ENCODE assay signal across 1 cellular context in the genomic region with DNA sequence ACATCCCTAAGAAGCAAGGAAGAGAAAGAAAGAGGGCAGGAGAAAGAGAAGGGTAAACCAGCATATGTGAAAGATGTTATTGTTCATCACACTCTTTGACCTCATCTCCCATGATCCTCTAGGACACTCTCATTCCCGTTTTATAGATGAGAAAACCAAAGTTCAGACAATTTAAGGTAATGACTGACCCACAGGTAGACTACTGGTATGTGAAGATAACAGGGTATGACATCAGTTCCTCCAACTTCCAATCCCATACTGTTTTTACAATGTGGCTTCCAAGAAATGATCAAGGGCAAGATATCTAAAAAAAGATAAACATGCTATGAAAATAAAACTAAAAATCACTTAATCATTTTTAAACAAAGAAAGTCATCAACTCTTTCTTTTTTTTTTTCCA.
TF ChIP-seq lines count a peak whose summit lies in the region.

No MANE protein-coding gene starts in this region.

TF ChIP-seq in K562, 482 proteins besides CTCF, POLR2A, EP300 and RAD21 (continued from another document and continues in another):
- TF ChIP-seq, protein P1, sequence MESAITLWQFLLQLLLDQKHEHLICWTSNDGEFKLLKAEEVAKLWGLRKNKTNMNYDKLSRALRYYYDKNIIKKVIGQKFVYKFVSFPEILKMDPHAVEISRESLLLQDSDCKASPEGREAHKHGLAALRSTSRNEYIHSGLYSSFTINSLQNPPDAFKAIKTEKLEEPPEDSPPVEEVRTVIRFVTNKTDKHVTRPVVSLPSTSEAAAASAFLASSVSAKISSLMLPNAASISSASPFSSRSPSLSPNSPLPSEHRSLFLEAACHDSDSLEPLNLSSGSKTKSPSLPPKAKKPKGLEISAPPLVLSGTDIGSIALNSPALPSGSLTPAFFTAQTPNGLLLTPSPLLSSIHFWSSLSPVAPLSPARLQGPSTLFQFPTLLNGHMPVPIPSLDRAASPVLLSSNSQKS (CRISPR knock-in tag; IDR thresholded peaks at IDR 0.05): no peak
- TF ChIP-seq CCAR2 (IDR thresholded peaks at IDR 0.05; ENCODE audit: low read depth, low read length): no peak
- TF ChIP-seq, protein P2, sequence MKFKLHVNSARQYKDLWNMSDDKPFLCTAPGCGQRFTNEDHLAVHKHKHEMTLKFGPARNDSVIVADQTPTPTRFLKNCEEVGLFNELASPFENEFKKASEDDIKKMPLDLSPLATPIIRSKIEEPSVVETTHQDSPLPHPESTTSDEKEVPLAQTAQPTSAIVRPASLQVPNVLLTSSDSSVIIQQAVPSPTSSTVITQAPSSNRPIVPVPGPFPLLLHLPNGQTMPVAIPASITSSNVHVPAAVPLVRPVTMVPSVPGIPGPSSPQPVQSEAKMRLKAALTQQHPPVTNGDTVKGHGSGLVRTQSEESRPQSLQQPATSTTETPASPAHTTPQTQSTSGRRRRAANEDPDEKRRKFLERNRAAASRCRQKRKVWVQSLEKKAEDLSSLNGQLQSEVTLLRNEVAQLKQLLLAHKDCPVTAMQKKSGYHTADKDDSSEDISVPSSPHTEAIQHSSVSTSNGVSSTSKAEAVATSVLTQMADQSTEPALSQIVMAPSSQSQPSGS (CRISPR knock-in tag; IDR thresholded peaks at IDR 0.05): no peak
- TF ChIP-seq, protein P3, sequence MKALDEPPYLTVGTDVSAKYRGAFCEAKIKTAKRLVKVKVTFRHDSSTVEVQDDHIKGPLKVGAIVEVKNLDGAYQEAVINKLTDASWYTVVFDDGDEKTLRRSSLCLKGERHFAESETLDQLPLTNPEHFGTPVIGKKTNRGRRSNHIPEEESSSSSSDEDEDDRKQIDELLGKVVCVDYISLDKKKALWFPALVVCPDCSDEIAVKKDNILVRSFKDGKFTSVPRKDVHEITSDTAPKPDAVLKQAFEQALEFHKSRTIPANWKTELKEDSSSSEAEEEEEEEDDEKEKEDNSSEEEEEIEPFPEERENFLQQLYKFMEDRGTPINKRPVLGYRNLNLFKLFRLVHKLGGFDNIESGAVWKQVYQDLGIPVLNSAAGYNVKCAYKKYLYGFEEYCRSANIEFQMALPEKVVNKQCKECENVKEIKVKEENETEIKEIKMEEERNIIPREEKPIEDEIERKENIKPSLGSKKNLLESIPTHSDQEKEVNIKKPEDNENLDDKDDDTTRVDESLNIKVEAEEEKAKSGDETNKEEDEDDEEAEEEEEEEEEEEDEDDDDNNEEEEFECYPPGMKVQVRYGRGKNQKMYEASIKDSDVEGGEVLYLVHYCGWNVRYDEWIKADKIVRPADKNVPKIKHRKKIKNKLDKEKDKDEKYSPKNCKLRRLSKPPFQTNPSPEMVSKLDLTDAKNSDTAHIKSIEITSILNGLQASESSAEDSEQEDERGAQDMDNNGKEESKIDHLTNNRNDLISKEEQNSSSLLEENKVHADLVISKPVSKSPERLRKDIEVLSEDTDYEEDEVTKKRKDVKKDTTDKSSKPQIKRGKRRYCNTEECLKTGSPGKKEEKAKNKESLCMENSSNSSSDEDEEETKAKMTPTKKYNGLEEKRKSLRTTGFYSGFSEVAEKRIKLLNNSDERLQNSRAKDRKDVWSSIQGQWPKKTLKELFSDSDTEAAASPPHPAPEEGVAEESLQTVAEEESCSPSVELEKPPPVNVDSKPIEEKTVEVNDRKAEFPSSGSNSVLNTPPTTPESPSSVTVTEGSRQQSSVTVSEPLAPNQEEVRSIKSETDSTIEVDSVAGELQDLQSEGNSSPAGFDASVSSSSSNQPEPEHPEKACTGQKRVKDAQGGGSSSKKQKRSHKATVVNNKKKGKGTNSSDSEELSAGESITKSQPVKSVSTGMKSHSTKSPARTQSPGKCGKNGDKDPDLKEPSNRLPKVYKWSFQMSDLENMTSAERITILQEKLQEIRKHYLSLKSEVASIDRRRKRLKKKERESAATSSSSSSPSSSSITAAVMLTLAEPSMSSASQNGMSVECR (CRISPR knock-in tag; IDR thresholded peaks at IDR 0.05): no peak
- no peak for TF ChIP-seq IFI16 (CRISPR knock-in tag; IDR thresholded peaks at IDR 0.05)
- no peak for TF ChIP-seq ZNF23 (CRISPR knock-in tag; IDR thresholded peaks at IDR 0.05)
- TF ChIP-seq ELF4 (CRISPR knock-in tag; IDR thresholded peaks at IDR 0.05): no peak
- no peak for TF ChIP-seq GABPB1 (CRISPR knock-in tag; IDR thresholded peaks at IDR 0.05)
- TF ChIP-seq, protein P4, sequence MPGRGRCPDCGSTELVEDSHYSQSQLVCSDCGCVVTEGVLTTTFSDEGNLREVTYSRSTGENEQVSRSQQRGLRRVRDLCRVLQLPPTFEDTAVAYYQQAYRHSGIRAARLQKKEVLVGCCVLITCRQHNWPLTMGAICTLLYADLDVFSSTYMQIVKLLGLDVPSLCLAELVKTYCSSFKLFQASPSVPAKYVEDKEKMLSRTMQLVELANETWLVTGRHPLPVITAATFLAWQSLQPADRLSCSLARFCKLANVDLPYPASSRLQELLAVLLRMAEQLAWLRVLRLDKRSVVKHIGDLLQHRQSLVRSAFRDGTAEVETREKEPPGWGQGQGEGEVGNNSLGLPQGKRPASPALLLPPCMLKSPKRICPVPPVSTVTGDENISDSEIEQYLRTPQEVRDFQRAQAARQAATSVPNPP (IDR thresholded peaks at IDR 0.05; ENCODE audit: borderline replicate concordance, insufficient read depth, insufficient read length): no peak
- peak; percentile 23; the same call in 1 of the 2 replicates for TF ChIP-seq NFXL1 (CRISPR knock-in tag; IDR thresholded peaks at IDR 0.05)
- TF ChIP-seq, protein P5, sequence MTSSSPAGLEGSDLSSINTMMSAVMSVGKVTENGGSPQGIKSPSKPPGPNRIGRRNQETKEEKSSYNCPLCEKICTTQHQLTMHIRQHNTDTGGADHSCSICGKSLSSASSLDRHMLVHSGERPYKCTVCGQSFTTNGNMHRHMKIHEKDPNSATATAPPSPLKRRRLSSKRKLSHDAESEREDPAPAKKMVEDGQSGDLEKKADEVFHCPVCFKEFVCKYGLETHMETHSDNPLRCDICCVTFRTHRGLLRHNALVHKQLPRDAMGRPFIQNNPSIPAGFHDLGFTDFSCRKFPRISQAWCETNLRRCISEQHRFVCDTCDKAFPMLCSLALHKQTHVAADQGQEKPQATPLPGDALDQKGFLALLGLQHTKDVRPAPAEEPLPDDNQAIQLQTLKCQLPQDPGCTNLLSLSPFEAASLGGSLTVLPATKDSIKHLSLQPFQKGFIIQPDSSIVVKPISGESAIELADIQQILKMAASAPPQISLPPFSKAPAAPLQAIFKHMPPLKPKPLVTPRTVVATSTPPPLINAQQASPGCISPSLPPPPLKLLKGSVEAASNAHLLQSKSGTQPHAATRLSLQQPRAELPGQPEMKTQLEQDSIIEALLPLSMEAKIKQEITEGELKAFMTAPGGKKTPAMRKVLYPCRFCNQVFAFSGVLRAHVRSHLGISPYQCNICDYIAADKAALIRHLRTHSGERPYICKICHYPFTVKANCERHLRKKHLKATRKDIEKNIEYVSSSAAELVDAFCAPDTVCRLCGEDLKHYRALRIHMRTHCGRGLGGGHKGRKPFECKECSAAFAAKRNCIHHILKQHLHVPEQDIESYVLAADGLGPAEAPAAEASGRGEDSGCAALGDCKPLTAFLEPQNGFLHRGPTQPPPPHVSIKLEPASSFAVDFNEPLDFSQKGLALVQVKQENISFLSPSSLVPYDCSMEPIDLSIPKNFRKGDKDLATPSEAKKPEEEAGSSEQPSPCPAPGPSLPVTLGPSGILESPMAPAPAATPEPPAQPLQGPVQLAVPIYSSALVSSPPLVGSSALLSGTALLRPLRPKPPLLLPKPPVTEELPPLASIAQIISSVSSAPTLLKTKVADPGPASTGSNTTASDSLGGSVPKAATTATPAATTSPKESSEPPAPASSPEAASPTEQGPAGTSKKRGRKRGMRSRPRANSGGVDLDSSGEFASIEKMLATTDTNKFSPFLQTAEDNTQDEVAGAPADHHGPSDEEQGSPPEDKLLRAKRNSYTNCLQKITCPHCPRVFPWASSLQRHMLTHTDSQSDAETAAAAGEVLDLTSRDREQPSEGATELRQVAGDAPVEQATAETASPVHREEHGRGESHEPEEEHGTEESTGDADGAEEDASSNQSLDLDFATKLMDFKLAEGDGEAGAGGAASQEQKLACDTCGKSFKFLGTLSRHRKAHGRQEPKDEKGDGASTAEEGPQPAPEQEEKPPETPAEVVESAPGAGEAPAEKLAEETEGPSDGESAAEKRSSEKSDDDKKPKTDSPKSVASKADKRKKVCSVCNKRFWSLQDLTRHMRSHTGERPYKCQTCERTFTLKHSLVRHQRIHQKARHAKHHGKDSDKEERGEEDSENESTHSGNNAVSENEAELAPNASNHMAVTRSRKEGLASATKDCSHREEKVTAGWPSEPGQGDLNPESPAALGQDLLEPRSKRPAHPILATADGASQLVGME (CRISPR knock-in tag; IDR thresholded peaks at IDR 0.05): peak; percentile 36; the same call in 1 of the 2 replicates
- no peak for TF ChIP-seq RUNX1 (IDR thresholded peaks at IDR 0.05; ENCODE audit: low read depth)
- no peak for TF ChIP-seq HLTF (IDR thresholded peaks at IDR 0.05)
- TF ChIP-seq SRF (CRISPR knock-in tag; IDR thresholded peaks at IDR 0.05): peak in 1 of 2 experiments; percentile 57; a peak in 1 of 4 replicates
- no peak for TF ChIP-seq SUPT5H (IDR thresholded peaks at IDR 0.05)
- TF ChIP-seq, protein P6, sequence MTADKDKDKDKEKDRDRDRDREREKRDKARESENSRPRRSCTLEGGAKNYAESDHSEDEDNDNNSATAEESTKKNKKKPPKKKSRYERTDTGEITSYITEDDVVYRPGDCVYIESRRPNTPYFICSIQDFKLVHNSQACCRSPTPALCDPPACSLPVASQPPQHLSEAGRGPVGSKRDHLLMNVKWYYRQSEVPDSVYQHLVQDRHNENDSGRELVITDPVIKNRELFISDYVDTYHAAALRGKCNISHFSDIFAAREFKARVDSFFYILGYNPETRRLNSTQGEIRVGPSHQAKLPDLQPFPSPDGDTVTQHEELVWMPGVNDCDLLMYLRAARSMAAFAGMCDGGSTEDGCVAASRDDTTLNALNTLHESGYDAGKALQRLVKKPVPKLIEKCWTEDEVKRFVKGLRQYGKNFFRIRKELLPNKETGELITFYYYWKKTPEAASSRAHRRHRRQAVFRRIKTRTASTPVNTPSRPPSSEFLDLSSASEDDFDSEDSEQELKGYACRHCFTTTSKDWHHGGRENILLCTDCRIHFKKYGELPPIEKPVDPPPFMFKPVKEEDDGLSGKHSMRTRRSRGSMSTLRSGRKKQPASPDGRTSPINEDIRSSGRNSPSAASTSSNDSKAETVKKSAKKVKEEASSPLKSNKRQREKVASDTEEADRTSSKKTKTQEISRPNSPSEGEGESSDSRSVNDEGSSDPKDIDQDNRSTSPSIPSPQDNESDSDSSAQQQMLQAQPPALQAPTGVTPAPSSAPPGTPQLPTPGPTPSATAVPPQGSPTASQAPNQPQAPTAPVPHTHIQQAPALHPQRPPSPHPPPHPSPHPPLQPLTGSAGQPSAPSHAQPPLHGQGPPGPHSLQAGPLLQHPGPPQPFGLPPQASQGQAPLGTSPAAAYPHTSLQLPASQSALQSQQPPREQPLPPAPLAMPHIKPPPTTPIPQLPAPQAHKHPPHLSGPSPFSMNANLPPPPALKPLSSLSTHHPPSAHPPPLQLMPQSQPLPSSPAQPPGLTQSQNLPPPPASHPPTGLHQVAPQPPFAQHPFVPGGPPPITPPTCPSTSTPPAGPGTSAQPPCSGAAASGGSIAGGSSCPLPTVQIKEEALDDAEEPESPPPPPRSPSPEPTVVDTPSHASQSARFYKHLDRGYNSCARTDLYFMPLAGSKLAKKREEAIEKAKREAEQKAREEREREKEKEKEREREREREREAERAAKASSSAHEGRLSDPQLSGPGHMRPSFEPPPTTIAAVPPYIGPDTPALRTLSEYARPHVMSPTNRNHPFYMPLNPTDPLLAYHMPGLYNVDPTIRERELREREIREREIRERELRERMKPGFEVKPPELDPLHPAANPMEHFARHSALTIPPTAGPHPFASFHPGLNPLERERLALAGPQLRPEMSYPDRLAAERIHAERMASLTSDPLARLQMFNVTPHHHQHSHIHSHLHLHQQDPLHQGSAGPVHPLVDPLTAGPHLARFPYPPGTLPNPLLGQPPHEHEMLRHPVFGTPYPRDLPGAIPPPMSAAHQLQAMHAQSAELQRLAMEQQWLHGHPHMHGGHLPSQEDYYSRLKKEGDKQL (CRISPR knock-in tag; IDR thresholded peaks at IDR 0.05; ENCODE audit: borderline replicate concordance): no peak
- TF ChIP-seq ZNF197 (CRISPR knock-in tag; IDR thresholded peaks at IDR 0.05; ENCODE audit: low read depth): 0 out of 2 replicates have a peak, but pooled peaks have one; percentile 6
- peak; percentile 65 for TF ChIP-seq ARID1B (IDR thresholded peaks at IDR 0.05)
- no peak for TF ChIP-seq CSDE1 (IDR thresholded peaks at IDR 0.05)
- no peak for TF ChIP-seq POLR2G (IDR thresholded peaks at IDR 0.05; ENCODE audit: low read depth, low read length)
- TF ChIP-seq, protein P7, sequence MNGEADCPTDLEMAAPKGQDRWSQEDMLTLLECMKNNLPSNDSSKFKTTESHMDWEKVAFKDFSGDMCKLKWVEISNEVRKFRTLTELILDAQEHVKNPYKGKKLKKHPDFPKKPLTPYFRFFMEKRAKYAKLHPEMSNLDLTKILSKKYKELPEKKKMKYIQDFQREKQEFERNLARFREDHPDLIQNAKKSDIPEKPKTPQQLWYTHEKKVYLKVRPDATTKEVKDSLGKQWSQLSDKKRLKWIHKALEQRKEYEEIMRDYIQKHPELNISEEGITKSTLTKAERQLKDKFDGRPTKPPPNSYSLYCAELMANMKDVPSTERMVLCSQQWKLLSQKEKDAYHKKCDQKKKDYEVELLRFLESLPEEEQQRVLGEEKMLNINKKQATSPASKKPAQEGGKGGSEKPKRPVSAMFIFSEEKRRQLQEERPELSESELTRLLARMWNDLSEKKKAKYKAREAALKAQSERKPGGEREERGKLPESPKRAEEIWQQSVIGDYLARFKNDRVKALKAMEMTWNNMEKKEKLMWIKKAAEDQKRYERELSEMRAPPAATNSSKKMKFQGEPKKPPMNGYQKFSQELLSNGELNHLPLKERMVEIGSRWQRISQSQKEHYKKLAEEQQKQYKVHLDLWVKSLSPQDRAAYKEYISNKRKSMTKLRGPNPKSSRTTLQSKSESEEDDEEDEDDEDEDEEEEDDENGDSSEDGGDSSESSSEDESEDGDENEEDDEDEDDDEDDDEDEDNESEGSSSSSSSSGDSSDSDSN (IDR thresholded peaks at IDR 0.05; ENCODE audit: borderline replicate concordance in 1 of 2, low read depth in 2 of 2, low read length in 2 of 2): no peak
- TF ChIP-seq, protein P8, sequence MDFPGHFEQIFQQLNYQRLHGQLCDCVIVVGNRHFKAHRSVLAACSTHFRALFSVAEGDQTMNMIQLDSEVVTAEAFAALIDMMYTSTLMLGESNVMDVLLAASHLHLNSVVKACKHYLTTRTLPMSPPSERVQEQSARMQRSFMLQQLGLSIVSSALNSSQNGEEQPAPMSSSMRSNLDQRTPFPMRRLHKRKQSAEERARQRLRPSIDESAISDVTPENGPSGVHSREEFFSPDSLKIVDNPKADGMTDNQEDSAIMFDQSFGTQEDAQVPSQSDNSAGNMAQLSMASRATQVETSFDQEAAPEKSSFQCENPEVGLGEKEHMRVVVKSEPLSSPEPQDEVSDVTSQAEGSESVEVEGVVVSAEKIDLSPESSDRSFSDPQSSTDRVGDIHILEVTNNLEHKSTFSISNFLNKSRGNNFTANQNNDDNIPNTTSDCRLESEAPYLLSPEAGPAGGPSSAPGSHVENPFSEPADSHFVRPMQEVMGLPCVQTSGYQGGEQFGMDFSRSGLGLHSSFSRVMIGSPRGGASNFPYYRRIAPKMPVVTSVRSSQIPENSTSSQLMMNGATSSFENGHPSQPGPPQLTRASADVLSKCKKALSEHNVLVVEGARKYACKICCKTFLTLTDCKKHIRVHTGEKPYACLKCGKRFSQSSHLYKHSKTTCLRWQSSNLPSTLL (IDR thresholded peaks at IDR 0.05): no peak
- TF ChIP-seq L3MBTL2 (IDR thresholded peaks at IDR 0.05): no peak; the same call in 1 of the 2 replicates
- TF ChIP-seq HSF4 (CRISPR knock-in tag; IDR thresholded peaks at IDR 0.05; ENCODE audit: borderline replicate concordance): no peak
- no peak for TF ChIP-seq NR4A1 (CRISPR knock-in tag; IDR thresholded peaks at IDR 0.05)
- peak; percentile 30; the same call in 1 of the 2 replicates for TF ChIP-seq NR4A1 (tag; IDR thresholded peaks at IDR 0.05)
